ENCODE assay signal across 21 cellular contexts in the genomic region with DNA sequence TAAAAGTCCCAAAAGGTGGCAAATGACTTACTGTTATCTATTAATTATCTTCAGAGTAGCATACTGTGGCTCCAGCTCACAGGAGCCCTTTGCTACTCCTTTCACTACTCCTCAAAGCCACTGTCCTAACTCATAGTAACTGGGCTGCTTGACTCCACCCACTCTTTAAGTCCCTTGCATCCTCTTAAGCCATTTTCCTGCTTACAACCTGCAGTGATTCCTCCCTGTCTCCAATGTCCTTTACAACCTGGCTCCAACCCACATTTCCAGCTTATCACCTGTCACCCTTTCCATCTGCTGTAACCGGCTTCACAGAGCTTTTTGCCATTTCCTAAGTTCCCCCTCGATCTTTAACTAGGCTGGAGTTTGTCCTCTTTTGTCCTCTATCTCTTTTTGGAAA.
DNase-seq lines count a peak whose midpoint lies in the region; ATAC-seq and TF ChIP-seq lines count a peak whose summit lies in the region.
"Had no signal": no experiment of that assay in that cellular context is flagged by ENCODE, and none has a peak within 500 bp of the region (broad histone marks: within the 10 kb centered on the region; RNA-seq: fewer than 3 reads in every experiment).

No MANE protein-coding gene starts in this region.

- no peaks in the 10 kb centered on the region for H3K27me3 ChIP-seq in upper lobe of left lung
- H3K27me3 ChIP-seq: BE2C had no signal

- no peak for TF ChIP-seq EP300 in upper lobe of left lung (IDR thresholded peaks at IDR 0.05)

- no peaks in the 10 kb centered on the region for H3K4me1 ChIP-seq in upper lobe of left lung
- H3K4me1 ChIP-seq: A549, BE2C, HAP-1 had no signal

- TF ChIP-seq CTCF in upper lobe of left lung (IDR thresholded peaks at IDR 0.05) = no peak

- ATAC-seq in left ventricle myocardium superior (peak; percentile 48), left cardiac atrium (no peak), HG02981 (IDR thresholded peaks at IDR 0.05; ENCODE audit: unreplicated experiment) (no peak), upper lobe of left lung (ENCODE audit: low FRiP score in 2 of 2) (no peak)
- ATAC-seq: A549, SK-N-SH treated with all-trans-retinoic acid at 6 μM for 48 hours had no signal

- no peak for DNase-seq in left ventricle myocardium superior
- DNase-seq in left cardiac atrium = no peak
- peak; percentile 92 for DNase-seq in NCI-H82 (lab: John Stamatoyannopoulos, UW)
- DNase-seq in cerebellum (ENCODE audit: low spot score) = peak; percentile 55
- DNase-seq in upper lobe of left lung = no peak
- no peak for DNase-seq in GOT3 (lab: John Stamatoyannopoulos, UW)
- DNase-seq in SHP77 (lab: John Stamatoyannopoulos, UW) = no peak
- DNase-seq: BE2C, DMS53, GF-D8, KG1, NCI-H1694, NCI-H2227 treated with DMSO at 0.1 percent for 48 hours, NCI-H510A, NCI-H748 treated with DMSO at 0.1 percent for 48 hours, PC-9 had no signal

- no peak overlapping the region for H3K27ac ChIP-seq in upper lobe of left lung
- H3K27ac ChIP-seq: A549, PC-9, RWPE1 had no signal

- H3K36me3 ChIP-seq in upper lobe of left lung = no peaks in the 10 kb centered on the region
- H3K36me3 ChIP-seq: BE2C, HAP-1 had no signal

- 75 to 77% methylated on average over 2 of the region's 2 CpGs for WGBS in upper lobe of left lung, 2 donors

- intact Hi-C loops in left ventricle myocardium superior (cut with micrococcal nuclease) = no loop called here
- intact Hi-C loops in left cardiac atrium (cut with DNase I) = no loop called here

- H3K4me3 ChIP-seq in upper lobe of left lung = no peak overlapping the region
- H3K4me3 ChIP-seq: A549, HAP-1, PC-9 had no signal

- no peak for TF ChIP-seq POLR2A in upper lobe of left lung (IDR thresholded peaks at IDR 0.05)

- no peaks in the 10 kb centered on the region for H3K9me3 ChIP-seq in upper lobe of left lung
- H3K9me3 ChIP-seq: A549, BE2C, HAP-1 had no signal

Comparison
In these comparisons a context has a peak if more than half of its experiments do, and no peak if none do; other contexts are left out.
1. DNase-seq: peak in NCI-H82 (single experiment) and cerebellum (single experiment); none in left ventricle myocardium superior (single experiment), left cardiac atrium (single experiment), upper lobe of left lung (0 of 2), GOT3 (single experiment) and SHP77 (0 of 2).